Comparison of ENCODE assay signal across 1 cellular context in the genomic region with DNA sequence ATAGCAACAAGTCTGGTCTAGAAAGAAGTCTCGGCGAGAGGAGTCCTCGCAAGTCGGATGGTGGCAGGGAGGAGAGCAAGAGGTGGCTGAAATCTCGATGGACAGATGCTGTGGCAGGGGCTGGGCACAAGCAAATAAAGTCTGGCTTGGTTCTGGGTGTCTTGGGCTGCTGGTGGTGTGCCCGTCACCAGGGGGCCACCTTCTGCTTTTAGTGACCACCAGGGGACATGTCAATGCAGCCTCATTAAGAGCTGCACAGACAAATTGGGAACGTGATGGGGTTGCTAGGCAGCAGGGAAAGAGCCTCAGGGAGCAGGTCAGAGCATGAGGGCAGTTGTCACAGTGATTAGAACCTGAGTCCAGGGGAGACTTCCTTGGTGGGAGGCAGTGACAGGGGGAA.
TF ChIP-seq lines count a peak whose summit lies in the region.

No MANE protein-coding gene starts in this region.

TF ChIP-seq in GM12878, 131 proteins besides CTCF, POLR2A, EP300 and RAD21 (continued from another document):
- TF ChIP-seq, protein P1, sequence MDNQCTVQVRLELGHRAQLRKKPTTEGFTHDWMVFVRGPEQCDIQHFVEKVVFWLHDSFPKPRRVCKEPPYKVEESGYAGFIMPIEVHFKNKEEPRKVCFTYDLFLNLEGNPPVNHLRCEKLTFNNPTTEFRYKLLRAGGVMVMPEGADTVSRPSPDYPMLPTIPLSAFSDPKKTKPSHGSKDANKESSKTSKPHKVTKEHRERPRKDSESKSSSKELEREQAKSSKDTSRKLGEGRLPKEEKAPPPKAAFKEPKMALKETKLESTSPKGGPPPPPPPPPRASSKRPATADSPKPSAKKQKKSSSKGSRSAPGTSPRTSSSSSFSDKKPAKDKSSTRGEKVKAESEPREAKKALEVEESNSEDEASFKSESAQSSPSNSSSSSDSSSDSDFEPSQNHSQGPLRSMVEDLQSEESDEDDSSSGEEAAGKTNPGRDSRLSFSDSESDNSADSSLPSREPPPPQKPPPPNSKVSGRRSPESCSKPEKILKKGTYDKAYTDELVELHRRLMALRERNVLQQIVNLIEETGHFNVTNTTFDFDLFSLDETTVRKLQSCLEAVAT (IDR thresholded peaks at IDR 0.05): no peak
- TF ChIP-seq POLR2AphosphoS2 (IDR thresholded peaks at IDR 0.05; ENCODE audit: low read depth, low read length): no peak
- no peak for TF ChIP-seq EED (IDR thresholded peaks at IDR 0.05; ENCODE audit: low read depth)
- TF ChIP-seq CHD2 (IDR thresholded peaks at IDR 0.05; ENCODE audit: borderline replicate concordance, low read depth, low read length): no peak
- no peak for TF ChIP-seq IRF4 (IDR thresholded peaks at IDR 0.05; ENCODE audit: low read depth, low read length)
- TF ChIP-seq RBBP5 (conservative IDR thresholded peaks at IDR 0.05): no peak
- TF ChIP-seq GABPA (IDR thresholded peaks at IDR 0.05; ENCODE audit: low read depth): no peak
- TF ChIP-seq SMARCA5 (IDR thresholded peaks at IDR 0.05): no peak
- no peak for TF ChIP-seq YBX1 (IDR thresholded peaks at IDR 0.05)
- TF ChIP-seq SIX5 (IDR thresholded peaks at IDR 0.05; ENCODE audit: low read depth, low read length, severe bottlenecking): no peak
- TF ChIP-seq CHD4 (IDR thresholded peaks at IDR 0.05): no peak
- no peak for TF ChIP-seq ZBED1 (IDR thresholded peaks at IDR 0.05; ENCODE audit: borderline replicate concordance)
- no peak for TF ChIP-seq RUNX3 (IDR thresholded peaks at IDR 0.05; ENCODE audit: low read length)
- TF ChIP-seq HDGF (IDR thresholded peaks at IDR 0.05): no peak
- no peak for TF ChIP-seq SIN3A (IDR thresholded peaks at IDR 0.05; ENCODE audit: low read depth, low read length)
- TF ChIP-seq, protein P2, sequence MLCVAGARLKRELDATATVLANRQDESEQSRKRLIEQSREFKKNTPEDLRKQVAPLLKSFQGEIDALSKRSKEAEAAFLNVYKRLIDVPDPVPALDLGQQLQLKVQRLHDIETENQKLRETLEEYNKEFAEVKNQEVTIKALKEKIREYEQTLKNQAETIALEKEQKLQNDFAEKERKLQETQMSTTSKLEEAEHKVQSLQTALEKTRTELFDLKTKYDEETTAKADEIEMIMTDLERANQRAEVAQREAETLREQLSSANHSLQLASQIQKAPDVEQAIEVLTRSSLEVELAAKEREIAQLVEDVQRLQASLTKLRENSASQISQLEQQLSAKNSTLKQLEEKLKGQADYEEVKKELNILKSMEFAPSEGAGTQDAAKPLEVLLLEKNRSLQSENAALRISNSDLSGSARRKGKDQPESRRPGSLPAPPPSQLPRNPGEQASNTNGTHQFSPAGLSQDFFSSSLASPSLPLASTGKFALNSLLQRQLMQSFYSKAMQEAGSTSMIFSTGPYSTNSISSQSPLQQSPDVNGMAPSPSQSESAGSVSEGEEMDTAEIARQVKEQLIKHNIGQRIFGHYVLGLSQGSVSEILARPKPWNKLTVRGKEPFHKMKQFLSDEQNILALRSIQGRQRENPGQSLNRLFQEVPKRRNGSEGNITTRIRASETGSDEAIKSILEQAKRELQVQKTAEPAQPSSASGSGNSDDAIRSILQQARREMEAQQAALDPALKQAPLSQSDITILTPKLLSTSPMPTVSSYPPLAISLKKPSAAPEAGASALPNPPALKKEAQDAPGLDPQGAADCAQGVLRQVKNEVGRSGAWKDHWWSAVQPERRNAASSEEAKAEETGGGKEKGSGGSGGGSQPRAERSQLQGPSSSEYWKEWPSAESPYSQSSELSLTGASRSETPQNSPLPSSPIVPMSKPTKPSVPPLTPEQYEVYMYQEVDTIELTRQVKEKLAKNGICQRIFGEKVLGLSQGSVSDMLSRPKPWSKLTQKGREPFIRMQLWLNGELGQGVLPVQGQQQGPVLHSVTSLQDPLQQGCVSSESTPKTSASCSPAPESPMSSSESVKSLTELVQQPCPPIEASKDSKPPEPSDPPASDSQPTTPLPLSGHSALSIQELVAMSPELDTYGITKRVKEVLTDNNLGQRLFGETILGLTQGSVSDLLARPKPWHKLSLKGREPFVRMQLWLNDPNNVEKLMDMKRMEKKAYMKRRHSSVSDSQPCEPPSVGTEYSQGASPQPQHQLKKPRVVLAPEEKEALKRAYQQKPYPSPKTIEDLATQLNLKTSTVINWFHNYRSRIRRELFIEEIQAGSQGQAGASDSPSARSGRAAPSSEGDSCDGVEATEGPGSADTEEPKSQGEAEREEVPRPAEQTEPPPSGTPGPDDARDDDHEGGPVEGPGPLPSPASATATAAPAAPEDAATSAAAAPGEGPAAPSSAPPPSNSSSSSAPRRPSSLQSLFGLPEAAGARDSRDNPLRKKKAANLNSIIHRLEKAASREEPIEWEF (IDR thresholded peaks at IDR 0.05; ENCODE audit: insufficient replicate concordance, low read depth, low read length): no peak
- no peak for TF ChIP-seq EZH2 (IDR thresholded peaks at IDR 0.05; ENCODE audit: borderline replicate concordance, control insufficient read depth, low read depth, low read length)
TF ChIP-seq in GM12878: peak in this region for 0.
